Comparison of ENCODE assay signal across 20 cellular contexts in the genomic region with DNA sequence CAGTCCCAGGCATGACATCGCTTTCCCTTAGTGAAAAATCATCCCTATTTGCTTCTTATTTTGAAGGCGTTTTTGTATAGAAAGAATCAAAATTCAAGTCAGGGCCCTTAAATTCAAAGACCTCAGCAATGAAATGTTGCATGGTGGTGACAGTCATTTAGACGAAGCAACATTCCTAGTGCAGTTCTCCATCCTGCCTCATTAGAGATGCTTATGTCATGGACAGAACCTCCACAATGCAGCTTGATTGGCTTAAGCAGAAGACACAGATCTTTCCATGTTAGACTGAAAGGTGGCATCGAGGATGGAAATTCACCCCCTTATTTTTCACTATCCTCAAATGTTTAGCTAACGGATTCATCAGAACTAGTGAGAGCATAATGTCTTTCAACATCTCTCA. TPM values are rescaled to one million over a fixed set of nuclear protein-coding genes. Genes with fewer than 3 reads are reported as not detected.
A peak's percentile ranks its signal among the peaks of the same experiment; 100 is the strongest.
DNase-seq lines count a peak whose midpoint lies in the region; ATAC-seq and TF ChIP-seq lines count a peak whose summit lies in the region.
"Had no signal": no experiment of that assay in that cellular context is flagged by ENCODE, and none has a peak within 500 bp of the region (broad histone marks: within the 10 kb centered on the region; RNA-seq: fewer than 3 reads in every experiment).

No MANE protein-coding gene starts in this region.

- POLR2A ChIA-PET in HCT116 (lab: Charles Lee) = no interaction called here

- H3K4me1 ChIP-seq in HCT116 (ENCODE audit: control insufficient read depth in 1 of 2, insufficient read depth in 2 of 2, low read length in 2 of 2) (peaks cover 6 to 13% of the 10 kb centered on the region in 2 experiments), Karpas-422 (ENCODE audit: low read length) (peaks cover 3% of the 10 kb centered on the region)
- H3K4me1 ChIP-seq: Peyer's patch, SJSA1 had no signal

- H3K4me2 ChIP-seq in HCT116 (ENCODE audit: low read length) (no peak overlapping the region), Karpas-422 (ENCODE audit: low read depth, low read length, poor library complexity, severe bottlenecking) (no peak overlapping the region)

- H2AFZ ChIP-seq in HCT116 (ENCODE audit: low read depth, low read length, poor library complexity, severe bottlenecking) (no peak overlapping the region), Karpas-422 (ENCODE audit: low read length) (no peak overlapping the region)

- no peaks in the 10 kb centered on the region for H3K79me2 ChIP-seq in HCT116 (ENCODE audit: insufficient read depth, low read length)
- H3K79me2 ChIP-seq in Karpas-422 (ENCODE audit: low read length) = no peaks in the 10 kb centered on the region

- ATAC-seq in HCT116 = peak; percentile 58
- ATAC-seq in HG03432 (IDR thresholded peaks at IDR 0.05; ENCODE audit: unreplicated experiment) = no peak

- H3K9me2 ChIP-seq in HCT116 (ENCODE audit: insufficient read depth) (no peaks in the 10 kb centered on the region), Karpas-422 (replicated peaks; ENCODE audit: insufficient read depth, low read length) (no peaks in the 10 kb centered on the region)

- H3K27ac ChIP-seq in HCT116 (ENCODE audit: low read depth, low read length) (no peak overlapping the region), Karpas-422 (ENCODE audit: low read length) (no peak overlapping the region)
- H3K27ac ChIP-seq: Peyer's patch, SJSA1 had no signal

- intact Hi-C loops in HCT116 (cut with micrococcal nuclease) = no loop called here

- no peaks in the 10 kb centered on the region for H3K27me3 ChIP-seq in HCT116 (ENCODE audit: insufficient read depth, low read length)
- H3K27me3 ChIP-seq in Karpas-422 (ENCODE audit: low read length) = no peaks in the 10 kb centered on the region
- H3K27me3 ChIP-seq: BE2C, Peyer's patch, SJSA1 had no signal

- no peaks in the 10 kb centered on the region for H4K20me1 ChIP-seq in HCT116 (ENCODE audit: insufficient read depth)
- H4K20me1 ChIP-seq in Karpas-422 (ENCODE audit: insufficient read depth, low read depth, low read length) = no peaks in the 10 kb centered on the region

- TF ChIP-seq CTCF in HCT116 (IDR thresholded peaks at IDR 0.05 in 2 of 3, conservative IDR thresholded peaks at IDR 0.05 in 1 of 3; ENCODE audit: borderline replicate concordance in 1 of 3, insufficient read depth in 1 of 3, low read depth in 2 of 3, low read length in 2 of 3) = no peak

- TF ChIP-seq RAD21 in HCT116 (IDR thresholded peaks at IDR 0.05; ENCODE audit: low read depth) = no peak

- TF ChIP-seq POLR2A in HCT116 (IDR thresholded peaks at IDR 0.05; ENCODE audit: borderline replicate concordance, extremely low read depth, insufficient read depth, insufficient read length) = no peak

- H3K4me3 ChIP-seq in HCT116 (replicated peaks in 1 of 2; ENCODE audit: low read depth in 1 of 2, low read length in 2 of 2) (no peak overlapping the region), Karpas-422 (ENCODE audit: low read length) (no peak overlapping the region)
- H3K4me3 ChIP-seq: Peyer's patch, SJSA1 had no signal

- peak; percentile 15 for DNase-seq in NCI-H2171 treated with DMSO at 0.1 percent for 48 hours (lab: John Stamatoyannopoulos, UW)
- no peak for DNase-seq in NCI-H2171 (lab: John Stamatoyannopoulos, UW)
- no peak for DNase-seq in HCT116 (ENCODE audit: low read depth, low spot score)
- DNase-seq in cerebellum (ENCODE audit: low spot score) = peak; percentile 14
- DNase-seq in pons (ENCODE audit: low spot score) = peak; percentile 37
- no peak for DNase-seq in Karpas-422
- no peak for DNase-seq in NCI-H526 (lab: John Stamatoyannopoulos, UW)
- DNase-seq: 8988T; BE2C; CD4-positive, CD25-positive, alpha-beta regulatory T cell; DMS79; NCI-H1092 treated with DMSO at 0.1 percent for 48 hours; NCI-H146; NCI-H2029 treated with DMSO at 0.1 percent for 48 hours; NCI-H2227 treated with DMSO at 0.1 percent for 48 hours; NCI-H510A treated with DMSO at 0.1 percent for 48 hours; Peyer's patch; SW 1271 had no signal

- H3K9ac ChIP-seq in HCT116 (ENCODE audit: low read length) = no peak overlapping the region
- no peak overlapping the region for H3K9ac ChIP-seq in Karpas-422 (ENCODE audit: low read length)

- H3K36me3 ChIP-seq in HCT116 (ENCODE audit: control insufficient read depth in 1 of 2, insufficient read depth in 2 of 2, low read length in 2 of 2) = no peaks in the 10 kb centered on the region
- no peaks in the 10 kb centered on the region for H3K36me3 ChIP-seq in Karpas-422 (ENCODE audit: insufficient read depth, low read length)
- H3K36me3 ChIP-seq: BE2C, Peyer's patch, SJSA1 had no signal

- H3K9me3 ChIP-seq in HCT116 (ENCODE audit: control insufficient read depth in 1 of 2, insufficient read depth in 1 of 2, low read depth in 1 of 2, low read length in 2 of 2) (no peaks in the 10 kb centered on the region), Karpas-422 (ENCODE audit: low read length) (no peaks in the 10 kb centered on the region)
- H3K9me3 ChIP-seq: BE2C, Peyer's patch, SJSA1 had no signal

- no TSS peak for BruUV-seq in HCT116 (replicated peaks; lab: Mats Ljungman, UMichigan)

- RAD21 ChIA-PET in HCT116 (lab: Charles Lee; ENCODE audit: low non-redundant PET in 1 of 2, low total read pairs in 2 of 2, uncharacterized antibody in 2 of 2, unreplicated experiment in 2 of 2) = no interaction called here

- CTCF ChIA-PET in HCT116 (lab: Charles Lee) = no interaction called here

TF ChIP-seq in HCT116, 20 proteins besides CTCF, POLR2A, EP300 and RAD21:
- TF ChIP-seq FOSL1 (IDR thresholded peaks at IDR 0.05; ENCODE audit: low read depth) (no peak), EZH2 (IDR thresholded peaks at IDR 0.05) (no peak), SP1 (IDR thresholded peaks at IDR 0.05; ENCODE audit: low read depth) (no peak), JUND (IDR thresholded peaks at IDR 0.05) (no peak), CEBPB (IDR thresholded peaks at IDR 0.05; ENCODE audit: low read depth) (no peak)

RNA-seq across cellular contexts. Expression of gene NRDE2, which starts 12.5 kb away (rescaled TPM):
- total RNA-seq in HCT116 (2021; ENCODE audit: unreplicated experiment) (20.1 TPM), cerebellum (18.1 TPM)
- polyA plus RNA-seq in HCT116 (2012) = 8.1 and 10.1 TPM in 2 replicates
- 19.5 and 22.3 TPM in 2 replicates for total RNA-seq in Karpas-422 (2014; rRNA removed; shearing (Covaris generic); ENCODE audit: low replicate concordance)

RNA-seq across cellular contexts. Expression of gene CALM1, which starts 52.5 kb away (rescaled TPM):
- total RNA-seq in HCT116 (2021; ENCODE audit: unreplicated experiment) (261 TPM), cerebellum (1,436 TPM)
- 262 and 272 TPM in 2 replicates for polyA plus RNA-seq in HCT116 (2012)
- 560 and 724 TPM in 2 replicates for total RNA-seq in Karpas-422 (2014; rRNA removed; shearing (Covaris generic); ENCODE audit: low replicate concordance)

Comparison
In these comparisons a context has a peak if more than half of its experiments do, and no peak if none do; other contexts are left out.
1. DNase-seq: peak in NCI-H2171 treated with DMSO at 0.1 percent for 48 hours (single experiment), cerebellum (single experiment) and pons (single experiment); none in NCI-H2171 (single experiment), HCT116 (single experiment), Karpas-422 (single experiment) and NCI-H526 (0 of 2).